In the genomic region with DNA sequence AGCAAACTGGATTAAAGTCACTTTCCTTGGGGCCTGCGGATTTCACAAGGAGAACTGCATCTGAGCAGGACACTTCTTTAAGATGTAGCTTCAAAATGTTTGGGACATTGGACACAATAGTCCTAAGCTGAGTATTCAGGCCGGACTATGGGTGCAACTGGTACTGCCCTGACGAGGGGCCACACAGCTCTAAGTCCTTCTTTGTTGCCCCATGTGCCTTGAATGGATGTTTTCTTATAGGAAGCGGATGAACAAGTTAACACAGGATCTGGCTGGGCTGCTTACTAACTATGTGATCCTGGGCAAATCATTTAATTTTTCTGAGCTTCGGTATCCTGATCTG, we compare ENCODE assay signal across 11 cellular contexts.
DNase-seq lines count a peak whose midpoint lies in the region; ATAC-seq and TF ChIP-seq lines count a peak whose summit lies in the region.
"Had no signal": no experiment of that assay in that cellular context is flagged by ENCODE, and none has a peak within 500 bp of the region (broad histone marks: within the 10 kb centered on the region; RNA-seq: fewer than 3 reads in every experiment).

No MANE protein-coding gene starts in this region.

- H3K9ac ChIP-seq in neuronal stem cell (ENCODE audit: low read depth, low read length, poor library complexity): no peak overlapping the region

- peaks cover 26% of the 10 kb centered on the region for H3K4me1 Mint-ChIP-seq in CD4-positive, alpha-beta T cell (ENCODE audit: low read depth)
- H3K4me1 Mint-ChIP-seq in MCF 10A (ENCODE audit: insufficient read depth, unreplicated experiment): peaks cover 51% of the 10 kb centered on the region

- no peak overlapping the region for H2BK5ac ChIP-seq in neuronal stem cell (ENCODE audit: low read length)

- H3K27ac ChIP-seq in CD4-positive, alpha-beta T cell (ENCODE audit: low read depth, low read length): no peak overlapping the region
- no peak overlapping the region for H3K27ac ChIP-seq in neuronal stem cell (replicated peaks; ENCODE audit: low read length)
- H3K27ac ChIP-seq: HL-60 had no signal

- DNase-seq in CD4-positive, alpha-beta T cell: no peak
- DNase-seq in HT1080 (ENCODE audit: low read depth): peak; percentile 1
- no peak for DNase-seq in MCF 10A (ENCODE audit: unreplicated experiment)
- no peak for DNase-seq in neuronal stem cell (ENCODE audit: low spot score)
- DNase-seq in activated gamma-delta T cell (lab: John Stamatoyannopoulos, UW): no peak
- DNase-seq in dermis blood vessel endothelial cell: no peak
- DNase-seq: Caco-2, MG63, testis had no signal

- POLR2A ChIA-PET in CD4-positive, alpha-beta T cell (lab: Charles Lee): interaction anchor here (1.8 kb wide), 1 partner anchor 31 kb away, joined by 5 read pairs; no protein-coding TSS in a partner anchor
- POLR2A ChIA-PET in MCF 10A (lab: Yijun Ruan, JAX): interaction anchor here (0.6 to 10.5 kb wide), 15 partner anchors 9 to 159 kb away, joined by 3 to 263 read pairs (median 4); no protein-coding TSS in a partner anchor

- H3K27me3 Mint-ChIP-seq in CD4-positive, alpha-beta T cell: no peaks in the 10 kb centered on the region
- H3K27me3 Mint-ChIP-seq in MCF 10A (ENCODE audit: insufficient read depth, unreplicated experiment): no peaks in the 10 kb centered on the region

- no CpG with 5 or more reads among the region's 5 CpGs for WGBS in neuronal stem cell (ENCODE audit: extremely low coverage in 2 of 2, insufficient read length in 2 of 2, insufficient replicate concordance in 1 of 2), 2 donors

- H3K4ac ChIP-seq in neuronal stem cell (ENCODE audit: low read length): no peak overlapping the region

- H4K8ac ChIP-seq in neuronal stem cell (ENCODE audit: low read depth, low read length): no peak overlapping the region

- H3K4me1 ChIP-seq in neuronal stem cell (ENCODE audit: control insufficient read depth in 2 of 2, insufficient read depth in 1 of 2, low read depth in 1 of 2, low read length in 2 of 2): peaks cover 14 to 30% of the 10 kb centered on the region in 2 donors

- no peak overlapping the region for H3K4me2 ChIP-seq in neuronal stem cell (ENCODE audit: insufficient read depth, low read length, poor library complexity, severe bottlenecking)

- no peaks in the 10 kb centered on the region for H3K36me3 ChIP-seq in neuronal stem cell (replicated peaks in 1 of 2; ENCODE audit: control insufficient read depth in 2 of 2, insufficient read depth in 2 of 2, low read length in 2 of 2)

- no peak overlapping the region for H3K18ac ChIP-seq in neuronal stem cell (ENCODE audit: low read length)

- BruUV-seq in MCF 10A (replicated peaks; lab: Mats Ljungman, UMichigan): no TSS peak

- intact Hi-C loops in CD4-positive, alpha-beta T cell (cut with DNase I, micrococcal nuclease): no loop called here
- intact Hi-C loops in MCF 10A (cut with micrococcal nuclease): no loop called here

- CTCF ChIA-PET in CD4-positive, alpha-beta T cell (lab: Charles Lee): interaction anchor here (0.9 to 3.0 kb wide), 2 partner anchors 15 to 100 kb away, joined by 3 to 11 read pairs; no protein-coding TSS in a partner anchor
- CTCF ChIA-PET in MCF 10A (lab: Yijun Ruan, JAX): interaction anchor here (0.7 to 8.2 kb wide), 7 partner anchors 8 to 158 kb away, joined by 3 to 87 read pairs (median 3); no protein-coding TSS in a partner anchor

- H2BK120ac ChIP-seq in neuronal stem cell (ENCODE audit: low read depth, low read length): no peak overlapping the region

- no peak overlapping the region for H2BK15ac ChIP-seq in neuronal stem cell (ENCODE audit: low read length)

- no peak overlapping the region for H2BK12ac ChIP-seq in neuronal stem cell (ENCODE audit: low read length)

- ATAC-seq in CD4-positive, alpha-beta T cell (ENCODE audit: poor library complexity): no peak
- no peak for ATAC-seq in HG03432 (IDR thresholded peaks at IDR 0.05; ENCODE audit: unreplicated experiment)

- H3K9me3 ChIP-seq in CD4-positive, alpha-beta T cell (ENCODE audit: control insufficient read depth, low read length): no peaks in the 10 kb centered on the region
- H3K9me3 ChIP-seq in neuronal stem cell (replicated peaks in 1 of 2; ENCODE audit: control insufficient read depth in 2 of 2, insufficient read depth in 1 of 2, low read depth in 1 of 2, low read length in 2 of 2): no peaks in the 10 kb centered on the region
- H3K9me3 ChIP-seq: Caco-2, MG63, testis had no signal

- H3K14ac ChIP-seq in neuronal stem cell (ENCODE audit: low read length): no peak overlapping the region

- peak overlapping the region; percentile 8 for H3K27ac Mint-ChIP-seq in CD4-positive, alpha-beta T cell
- H3K27ac Mint-ChIP-seq in MCF 10A (ENCODE audit: low read depth, unreplicated experiment): peak overlapping the region; percentile 67

- no peak overlapping the region for H3K4me3 Mint-ChIP-seq in CD4-positive, alpha-beta T cell
- no peak overlapping the region for H3K4me3 Mint-ChIP-seq in MCF 10A (ENCODE audit: unreplicated experiment)

- no peak for TF ChIP-seq CTCF in CD4-positive, alpha-beta T cell (IDR thresholded peaks at IDR 0.05)
- TF ChIP-seq CTCF in MCF 10A (IDR thresholded peaks at IDR 0.05; ENCODE audit: unreplicated experiment): no peak

- peak overlapping the region; percentile 48 for H2AFZ ChIP-seq in neuronal stem cell (ENCODE audit: low read length)

- no peaks in the 10 kb centered on the region for H3K27me3 ChIP-seq in CD4-positive, alpha-beta T cell (ENCODE audit: control insufficient read depth, insufficient read depth, low read length)
- H3K27me3 ChIP-seq in neuronal stem cell (ENCODE audit: control insufficient read depth in 3 of 3, insufficient read depth in 3 of 3, low read depth in 1 of 3, low read length in 3 of 3): no peaks in the 10 kb centered on the region
- H3K27me3 ChIP-seq: MG63, testis had no signal

- no peak overlapping the region for H3K23ac ChIP-seq in neuronal stem cell (ENCODE audit: low read depth, low read length, poor library complexity)

- H4K91ac ChIP-seq in neuronal stem cell (ENCODE audit: low read depth, low read length, poor library complexity): no peak overlapping the region

- H3K4me3 ChIP-seq in neuronal stem cell (ENCODE audit: low read length in 2 of 2): no peak overlapping the region
- H3K4me3 ChIP-seq: MG63, testis had no signal

- H3K36me3 Mint-ChIP-seq in CD4-positive, alpha-beta T cell (ENCODE audit: low read depth): peaks cover 87% of the 10 kb centered on the region
- peaks cover 96% of the 10 kb centered on the region for H3K36me3 Mint-ChIP-seq in MCF 10A (ENCODE audit: insufficient read depth, unreplicated experiment)

- H2AK5ac ChIP-seq in neuronal stem cell (ENCODE audit: low read depth, low read length): no peak overlapping the region

- no peaks in the 10 kb centered on the region for H3K9me3 Mint-ChIP-seq in CD4-positive, alpha-beta T cell
- no peaks in the 10 kb centered on the region for H3K9me3 Mint-ChIP-seq in MCF 10A (ENCODE audit: unreplicated experiment)

- H3K79me1 ChIP-seq in neuronal stem cell (ENCODE audit: low read depth, low read length): no peaks in the 10 kb centered on the region
